15 cellular contexts compared by ENCODE assay signal in genomic region chr7:116356333-116356965, GRCh38.
DNase-seq lines count a peak whose midpoint lies in the region; ATAC-seq and TF ChIP-seq lines count a peak whose summit lies in the region.
"Had no signal": no experiment of that assay in that cellular context is flagged by ENCODE, and none has a peak within 500 bp of the region (broad histone marks: within the 10 kb centered on the region; RNA-seq: fewer than 3 reads in every experiment).

No MANE protein-coding gene starts in this region.

- CTCF ChIA-PET in Panc1 (lab: Charles Lee), result no interaction called here

- in situ Hi-C loops in Panc1 (cut with HindIII; ENCODE audit: low pct_unique_long_range_greater_than_20kb, low sequenced_read_pairs), result no loop called here

- POLR2A ChIA-PET in Panc1 (lab: Charles Lee), result interaction anchor here (0.5 kb wide), 1 partner anchor 109 kb away, joined by 4 read pairs; no protein-coding TSS in a partner anchor

- H3K27me3 Mint-ChIP-seq in mesothelial cell of epicardium (ENCODE audit: low read depth), result no peaks in the 10 kb centered on the region

- peaks cover 12% of the 10 kb centered on the region; the same call in 1 of the 2 replicates for H3K9me3 ChIP-seq in Panc1 (ENCODE audit: control insufficient read depth, insufficient read depth, low read depth, low read length)
- no peaks in the 10 kb centered on the region for H3K9me3 ChIP-seq in tibial artery

- no peak for ATAC-seq in Panc1
- ATAC-seq in sciatic nerve, result no peak
- ATAC-seq in GM21529 (IDR thresholded peaks at IDR 0.05; ENCODE audit: unreplicated experiment), result no peak

- peaks cover 3% of the 10 kb centered on the region for H3K9me3 Mint-ChIP-seq in mesothelial cell of epicardium
- H3K9me3 Mint-ChIP-seq: activated CD4-positive, alpha-beta T cell treated with anti-CD3 and anti-CD28 coated beads, Interleukin-2, amount 10 ng/mL, durations not matched to agents 7 days and 5 days; activated T-helper 2 cell treated with anti-CD3 and anti-CD28 coated beads, Interferon-gamma antibody, Interleukin-2, Interleukin-4, amounts not matched to agents 10 μg/mL and 5 μg/mL and 100 μg/mL, durations not matched to agents 14 hours and 24 hours and 36 hours had no signal

- H3K27me3 ChIP-seq in Panc1 (ENCODE audit: control insufficient read depth, insufficient read depth, low read length) (no peaks in the 10 kb centered on the region), tibial artery (no peaks in the 10 kb centered on the region)

- no peak for TF ChIP-seq CTCF in Panc1 (IDR thresholded peaks at IDR 0.05)
- no peak for TF ChIP-seq CTCF in mesothelial cell of epicardium (IDR thresholded peaks at IDR 0.05; ENCODE audit: unreplicated experiment)
- no peak for TF ChIP-seq CTCF in tibial artery (IDR thresholded peaks at IDR 0.05)

- H3K4me3 ChIP-seq in Panc1 (ENCODE audit: low read depth in 2 of 2, low read length in 2 of 2) (peak overlapping the region in 1 of 2 experiments; percentile 49; a peak in 1 of 4 replicates), tibial artery (no peak overlapping the region)

- no peak overlapping the region for H3K4me3 Mint-ChIP-seq in mesothelial cell of epicardium
- H3K4me3 Mint-ChIP-seq: activated CD4-positive, alpha-beta T cell treated with anti-CD3 and anti-CD28 coated beads, Interleukin-2, amount 10 ng/mL, durations not matched to agents 7 days and 5 days had no signal

- H3K4me1 ChIP-seq in Panc1 (ENCODE audit: control insufficient read depth, insufficient read depth, low read length) (peaks cover 49% of the 10 kb centered on the region), tibial artery (peaks cover 0 to 60% (median 52%) of the 10 kb centered on the region in 4 donors)

- DNase-seq in Panc1 (ENCODE audit: low read depth, low spot score) (no peak), epithelial cell of prostate (ENCODE audit: low read depth, low spot score) (no peak), mesothelial cell of epicardium (ENCODE audit: low spot score in 2 of 2, unreplicated experiment in 2 of 2) (no peak), tibial artery (no peak), sciatic nerve (ENCODE audit: low spot score) (no peak), ecto neural progenitor cell (ENCODE audit: low spot score) (no peak), mesenteric fat pad (ENCODE audit: low spot score) (no peak)
- DNase-seq: activated CD4-positive, alpha-beta T cell treated with anti-CD3 and anti-CD28 coated beads, Interleukin-2, amount 10 ng/mL, durations not matched to agents 7 days and 5 days; NCI-H2029 treated with DMSO at 0.1 percent for 48 hours; nucleus accumbens; stimulated activated CD4-positive, alpha-beta T cell treated with anti-CD3 and anti-CD28 coated beads, Interleukin-2, amount 100 ng/mL, for 48 hours; stimulated activated naive CD4-positive, alpha-beta T cell treated with Interleukin-2 at 50 U/mL for 16 hours; T-helper 2 cell had no signal

- H3K27ac Mint-ChIP-seq in mesothelial cell of epicardium, result peak overlapping the region; percentile 95
- H3K27ac Mint-ChIP-seq: activated CD4-positive, alpha-beta T cell treated with anti-CD3 and anti-CD28 coated beads, Interleukin-2, amount 10 ng/mL, durations not matched to agents 7 days and 5 days; activated T-helper 2 cell treated with anti-CD3 and anti-CD28 coated beads, Interferon-gamma antibody, Interleukin-2, Interleukin-4, amounts not matched to agents 10 μg/mL and 5 μg/mL and 100 μg/mL, durations not matched to agents 14 hours and 24 hours and 36 hours had no signal

- H3K36me3 ChIP-seq in Panc1 (ENCODE audit: control insufficient read depth, insufficient read depth, low read length) (no peaks in the 10 kb centered on the region), tibial artery (no peaks in the 10 kb centered on the region)

- no TSS peak for BruUV-seq in Panc1 (replicated peaks; lab: Mats Ljungman, UMichigan)

- H3K4me1 Mint-ChIP-seq in mesothelial cell of epicardium, result peaks cover 43% of the 10 kb centered on the region
- H3K4me1 Mint-ChIP-seq: activated CD4-positive, alpha-beta T cell treated with anti-CD3 and anti-CD28 coated beads, Interleukin-2, amount 10 ng/mL, durations not matched to agents 7 days and 5 days had no signal

- H3K36me3 Mint-ChIP-seq in mesothelial cell of epicardium, result no peaks in the 10 kb centered on the region

- intact Hi-C loops in Panc1 (cut with micrococcal nuclease; ENCODE audit: unreplicated experiment) (loop anchor here (5.0 to 10.0 kb wide), 5 partner anchors 84 to 228 kb away; no protein-coding TSS in a partner anchor), tibial artery (cut with DNase I; ENCODE audit: low total_unique reads) (no loop called here), sciatic nerve (cut with DNase I) (no loop called here)

- H3K27ac ChIP-seq in Panc1 (ENCODE audit: low read length) (peak overlapping the region; percentile 100), epithelial cell of prostate (peak overlapping the region; percentile 85), tibial artery (peak overlapping the region; percentile 85)
